In the genomic region with DNA sequence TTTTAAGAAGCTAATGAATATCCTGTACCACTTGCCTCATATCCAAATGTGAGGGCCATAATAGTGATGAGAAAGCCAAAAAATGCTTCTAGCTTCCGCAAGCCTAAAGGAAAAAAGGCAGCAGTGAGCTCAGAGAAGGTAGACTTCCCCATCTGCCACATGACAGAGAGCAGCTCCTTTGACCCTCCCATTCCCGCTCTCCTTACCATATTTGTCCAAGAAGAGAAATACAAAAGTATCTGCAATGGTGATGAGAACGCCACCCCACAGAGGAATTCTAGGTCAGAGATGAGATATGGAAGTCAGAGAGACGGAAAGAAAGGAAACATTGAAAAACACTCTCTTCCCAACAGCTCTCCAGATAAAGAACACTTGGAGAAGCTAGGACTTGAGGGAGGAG, we compare ENCODE assay signal across 28 cellular contexts. TPM values are rescaled to one million over a fixed set of nuclear protein-coding genes. Genes with fewer than 3 reads are reported as not detected.
DNase-seq lines count a peak whose midpoint lies in the region; ATAC-seq, FAIRE-seq and TF ChIP-seq lines count a peak whose summit lies in the region.
"Had no signal": no experiment of that assay in that cellular context is flagged by ENCODE, and none has a peak within 500 bp of the region (broad histone marks: within the 10 kb centered on the region; RNA-seq: fewer than 3 reads in every experiment).

No MANE protein-coding gene starts in this region.

- no peak for FAIRE-seq in HepG2 (lab: Jason Lieb, UNC)
- FAIRE-seq: GM12891, HTR-8/SVneo, RCC 7860 had no signal

- H3K4me3 Mint-ChIP-seq in activated CD4-positive, alpha-beta T cell treated with anti-CD3 and anti-CD28 coated beads for 36 hours = no peak overlapping the region
- no peak overlapping the region for H3K4me3 Mint-ChIP-seq in neural crest cell
- H3K4me3 Mint-ChIP-seq: CD14-positive monocyte; CD8-positive, alpha-beta memory T cell; HFFc6 had no signal

- no peak for TF ChIP-seq RAD21 in HepG2 (CRISPR knock-in tag; IDR thresholded peaks at IDR 0.05)

- 58% methylated on average over 4 of the region's 4 CpGs for WGBS in right lobe of liver (ENCODE audit: insufficient coverage, low coverage, low lambda C conversion rate, missing lambda C conversion rate)
- WGBS in HepG2 (ENCODE audit: low lambda C conversion rate) = 96% methylated on average over 4 of the region's 4 CpGs

- H2AFZ ChIP-seq in HepG2 (ENCODE audit: low read length) = no peak overlapping the region

- H3K36me3 ChIP-seq in right lobe of liver (peaks cover 5 to 53% (median 20%) of the 10 kb centered on the region in 4 donors), HepG2 (replicated peaks in 1 of 2; ENCODE audit: control insufficient read depth in 1 of 2, insufficient read depth in 2 of 2, low read length in 2 of 2) (peaks cover 12 to 52% of the 10 kb centered on the region in 2 experiments)

- no peak for DNase-seq in activated CD4-positive, alpha-beta T cell treated with anti-CD3 and anti-CD28 coated beads for 36 hours
- no peak for DNase-seq in activated CD4-positive, alpha-beta T cell treated with anti-CD3 and anti-CD28 coated beads for 4 hours
- DNase-seq in right lobe of liver (no peak), HepG2 (ENCODE audit: low spot score) (no peak), neural crest cell (ENCODE audit: low read depth, low spot score) (no peak), islet precursor cell (no peak)
- DNase-seq: 8988T; ACHN; BE2C; CD8-positive, alpha-beta memory T cell; DMS79 treated with DMSO at 0.1 percent for 48 hours; GF-D8; GOT3; HFFc6; KG1; MG63; NCI-H1105 treated with DMSO at 0.1 percent for 48 hours; NCI-H146; NCI-H1930; NCI-H2107; NCI-H524; NCI-H774 had no signal

- H3K36me3 Mint-ChIP-seq in activated CD4-positive, alpha-beta T cell treated with anti-CD3 and anti-CD28 coated beads for 36 hours (ENCODE audit: low read depth) = peaks cover 49% of the 10 kb centered on the region
- H3K36me3 Mint-ChIP-seq in neural crest cell (ENCODE audit: low read depth) = peaks cover 18% of the 10 kb centered on the region

- POLR2A ChIA-PET in activated CD4-positive, alpha-beta T cell treated with anti-CD3 and anti-CD28 coated beads for 36 hours (lab: Charles Lee) = interaction anchor here (0.6 kb wide), 1 partner anchor 219 kb away, joined by 4 read pairs; the partner anchor contains the start of gene POU6F1
- POLR2A ChIA-PET in HepG2 (lab: Yijun Ruan, JAX) = no interaction called here

- CTCF ChIA-PET in activated CD4-positive, alpha-beta T cell treated with anti-CD3 and anti-CD28 coated beads for 36 hours (lab: Charles Lee) = interaction anchor here (0.6 to 2.1 kb wide), 4 partner anchors 10 to 16 kb away, joined by 3 to 6 read pairs (median 4); no protein-coding TSS in a partner anchor
- CTCF ChIA-PET in HepG2 (lab: Yijun Ruan, JAX; ENCODE audit: low intra/inter-chr PET ratio, low total read pairs) = no interaction called here

- TF ChIP-seq EP300 in HepG2 (IDR thresholded peaks at IDR 0.05; ENCODE audit: low read depth in 2 of 2, low read length in 2 of 2) (no peak), HepG2 (CRISPR knock-in tag; IDR thresholded peaks at IDR 0.05; ENCODE audit: borderline replicate concordance) (no peak)

- no TSS peak for BruUV-seq in HepG2 (replicated peaks; lab: Mats Ljungman, UMichigan)

- H3K27me3 Mint-ChIP-seq in activated CD4-positive, alpha-beta T cell treated with anti-CD3 and anti-CD28 coated beads for 36 hours = no peaks in the 10 kb centered on the region
- no peaks in the 10 kb centered on the region for H3K27me3 Mint-ChIP-seq in neural crest cell (ENCODE audit: low read depth)
- H3K27me3 Mint-ChIP-seq: CD8-positive, alpha-beta memory T cell had no signal

- peaks cover 17% of the 10 kb centered on the region for H3K4me1 Mint-ChIP-seq in activated CD4-positive, alpha-beta T cell treated with anti-CD3 and anti-CD28 coated beads for 36 hours
- peaks cover 4% of the 10 kb centered on the region for H3K4me1 Mint-ChIP-seq in neural crest cell
- H3K4me1 Mint-ChIP-seq: CD14-positive monocyte; CD8-positive, alpha-beta memory T cell had no signal

- H3K4me1 ChIP-seq in right lobe of liver (no peaks in the 10 kb centered on the region), HepG2 (ENCODE audit: insufficient read depth, low read length) (no peaks in the 10 kb centered on the region)
- H3K4me1 ChIP-seq: BE2C, HAP-1 had no signal

- H3K9ac ChIP-seq in HepG2 (ENCODE audit: insufficient read depth, low read depth, low read length) = no peak overlapping the region

- no peak for ATAC-seq in activated CD4-positive, alpha-beta T cell treated with anti-CD3 and anti-CD28 coated beads for 36 hours
- ATAC-seq in right lobe of liver = peak in 3 of 4 donors; percentile 33 to 45 (median 42)
- no peak for ATAC-seq in HepG2
- ATAC-seq in SK-N-SH treated with all-trans-retinoic acid at 6 μM for 48 hours = no peak

- H3K27ac Mint-ChIP-seq in activated CD4-positive, alpha-beta T cell treated with anti-CD3 and anti-CD28 coated beads for 36 hours = peak overlapping the region; percentile 63
- H3K27ac Mint-ChIP-seq in neural crest cell (ENCODE audit: unreplicated experiment) = peak overlapping the region; percentile 46
- H3K27ac Mint-ChIP-seq: CD14-positive monocyte; CD8-positive, alpha-beta memory T cell; HFFc6 had no signal

- intact Hi-C loops in activated CD4-positive, alpha-beta T cell treated with anti-CD3 and anti-CD28 coated beads for 36 hours (cut with DNase I, micrococcal nuclease) = no loop called here
- intact Hi-C loops in right lobe of liver (cut with DNase I) (no loop called here), HepG2 (cut with micrococcal nuclease; ENCODE audit: unreplicated experiment) (no loop called here)

- H3K4me3 ChIP-seq in right lobe of liver (no peak overlapping the region), HepG2 (replicated peaks in 1 of 3; ENCODE audit: insufficient read depth in 1 of 3, low read depth in 2 of 3, low read length in 3 of 3) (no peak overlapping the region)
- H3K4me3 ChIP-seq: HAP-1, MG63 had no signal

- no peak for TF ChIP-seq CTCF in right lobe of liver (IDR thresholded peaks at IDR 0.05)
- no peak for TF ChIP-seq CTCF in HepG2 (CRISPR knock-in tag; IDR thresholded peaks at IDR 0.05)
- TF ChIP-seq CTCF in neural crest cell (conservative IDR thresholded peaks at IDR 0.05) = no peak

- no peak overlapping the region for H3K4me2 ChIP-seq in HepG2 (ENCODE audit: low read depth, low read length)

- H4K20me1 ChIP-seq in HepG2 (ENCODE audit: insufficient read depth, low read length) = no peaks in the 10 kb centered on the region

- H3K27ac ChIP-seq in right lobe of liver (no peak overlapping the region), HepG2 (ENCODE audit: extremely low read length, insufficient read depth, low read length) (no peak overlapping the region)

- no peaks in the 10 kb centered on the region for H3K27me3 ChIP-seq in right lobe of liver
- no peaks in the 10 kb centered on the region for H3K27me3 ChIP-seq in HepG2 (ENCODE audit: control insufficient read depth in 1 of 2, insufficient read depth in 2 of 2, low read length in 2 of 2)
- H3K27me3 ChIP-seq: BE2C, MG63 had no signal

- no peaks in the 10 kb centered on the region for H3K79me2 ChIP-seq in HepG2 (ENCODE audit: insufficient read depth, low read length)

- TF ChIP-seq POLR2A in right lobe of liver (IDR thresholded peaks at IDR 0.05) (no peak), HepG2 (IDR thresholded peaks at IDR 0.05; ENCODE audit: insufficient read depth in 1 of 2, low read depth in 2 of 2, low read length in 2 of 2) (no peak)

- H3K9me3 Mint-ChIP-seq in activated CD4-positive, alpha-beta T cell treated with anti-CD3 and anti-CD28 coated beads for 36 hours (ENCODE audit: low read depth) = no peaks in the 10 kb centered on the region
- no peaks in the 10 kb centered on the region for H3K9me3 Mint-ChIP-seq in neural crest cell
- H3K9me3 Mint-ChIP-seq: CD14-positive monocyte; CD8-positive, alpha-beta memory T cell; HFFc6 had no signal

- H3K9me3 ChIP-seq in right lobe of liver (no peaks in the 10 kb centered on the region), HepG2 (ENCODE audit: low read length) (no peaks in the 10 kb centered on the region)
- H3K9me3 ChIP-seq: BE2C, HAP-1, MG63 had no signal

- in situ Hi-C loops in HepG2 (cut with HindIII; ENCODE audit: extremely low pct_ligation_motif_present, low pct_unique_long_range_greater_than_20kb) = no loop called here

RNA-seq across cellular contexts. Expression of gene SLC11A2, which starts 27.0 kb away (rescaled TPM):
- 10 to 100 TPM; 31.0 to 32.9 TPM for total RNA-seq in activated CD4-positive, alpha-beta T cell treated with anti-CD3 and anti-CD28 coated beads for 36 hours
- total RNA-seq in right lobe of liver (10 to 100 TPM; 27.8 to 51.6 (median 34.2) TPM), HepG2 (2016; rRNA removed; fragmentation: Illumina TruSeq; extraction: Trizol) (46.0 and 71.7 TPM in 2 replicates), neural crest cell (50.4 and 51.4 TPM in 2 replicates)
- total RNA-seq in HepG2 (2016; cell fraction: cytosol; rRNA removed; fragmentation: Illumina TruSeq; extraction: Trizol; ENCODE audit: low read depth) = 12.8 and 15.2 TPM in 2 replicates
- 46.0 and 72.7 TPM in 2 replicates for total RNA-seq in HepG2 (2016; cell fraction: insoluble cytoplasmic fraction; rRNA removed; fragmentation: Illumina TruSeq; extraction: Trizol)
- total RNA-seq in HepG2 (2016; cell fraction: membrane; rRNA removed; fragmentation: Illumina TruSeq; extraction: Trizol) = 27.2 and 30.1 TPM in 2 replicates
- 88.4 and 99.6 TPM in 2 replicates for total RNA-seq in HepG2 (2016; cell fraction: nucleus; rRNA removed; fragmentation: Illumina TruSeq; extraction: Trizol)
- polyA plus RNA-seq in HepG2 (2011; rRNA removed) = 69.0 and 77.0 TPM in 2 replicates
- polyA plus RNA-seq in HepG2 (2011; cell fraction: cytosol; rRNA removed) = 49.4 and 74.9 TPM in 2 replicates
- polyA plus RNA-seq in HepG2 (2011; cell fraction: nucleus; rRNA removed) = 104 and 109 TPM in 2 replicates
- 45.2 and 67.1 TPM in 2 replicates for polyA plus RNA-seq in HepG2 (2012)
- 4.6 and 4.8 TPM in 2 replicates for polyA plus RNA-seq in HepG2 (2016; cell fraction: cytosol; fragmentation: Illumina TruSeq; extraction: Trizol; ENCODE audit: low read depth)
- polyA plus RNA-seq in HepG2 (2016; cell fraction: insoluble cytoplasmic fraction; fragmentation: Illumina TruSeq; extraction: Trizol; ENCODE audit: low read depth) = 28.1 and 31.7 TPM in 2 replicates
- polyA plus RNA-seq in HepG2 (2016; cell fraction: membrane; fragmentation: Illumina TruSeq; extraction: Trizol; ENCODE audit: low read depth) = 11.2 and 12.2 TPM in 2 replicates
- 95.3 and 96.3 TPM in 2 replicates for polyA plus RNA-seq in HepG2 (2016; cell fraction: nucleus; fragmentation: Illumina TruSeq; extraction: Trizol; ENCODE audit: insufficient read depth, low read depth)
- 122 and 227 TPM in 2 replicates for polyA minus RNA-seq in HepG2 (2011; rRNA and poly(A)+ RNA removed; ENCODE audit: low replicate concordance)
- 58.3 and 68.0 TPM in 2 replicates for polyA minus RNA-seq in HepG2 (2011; cell fraction: cytosol; rRNA and poly(A)+ RNA removed)
- 136 and 147 TPM in 2 replicates for polyA minus RNA-seq in HepG2 (2011; cell fraction: nucleus; rRNA and poly(A)+ RNA removed)

RNA-seq across cellular contexts. Expression of gene HIGD1C, which starts 46.8 kb away (rescaled TPM):
- total RNA-seq in activated CD4-positive, alpha-beta T cell treated with anti-CD3 and anti-CD28 coated beads for 36 hours = not detected
- total RNA-seq in right lobe of liver (not detected), HepG2 (2016; rRNA removed; fragmentation: Illumina TruSeq; extraction: Trizol) (not detected in 2 replicates), neural crest cell (not detected in 2 replicates)
- total RNA-seq in HepG2 (2016; cell fraction: cytosol; rRNA removed; fragmentation: Illumina TruSeq; extraction: Trizol; ENCODE audit: low read depth) = not detected in 2 replicates
- not detected in 2 replicates for total RNA-seq in HepG2 (2016; cell fraction: insoluble cytoplasmic fraction; rRNA removed; fragmentation: Illumina TruSeq; extraction: Trizol)
- not detected in 2 replicates for total RNA-seq in HepG2 (2016; cell fraction: membrane; rRNA removed; fragmentation: Illumina TruSeq; extraction: Trizol)
- total RNA-seq in HepG2 (2016; cell fraction: nucleus; rRNA removed; fragmentation: Illumina TruSeq; extraction: Trizol) = not detected in 2 replicates
- not detected in 2 replicates for polyA plus RNA-seq in HepG2 (2011; rRNA removed)
- not detected in 2 replicates for polyA plus RNA-seq in HepG2 (2011; cell fraction: cytosol; rRNA removed)
- not detected in 2 replicates for polyA plus RNA-seq in HepG2 (2011; cell fraction: nucleus; rRNA removed)
- polyA plus RNA-seq in HepG2 (2012) = not detected in 2 replicates
- polyA plus RNA-seq in HepG2 (2016; cell fraction: cytosol; fragmentation: Illumina TruSeq; extraction: Trizol; ENCODE audit: low read depth) = not detected in 2 replicates
- not detected in 2 replicates for polyA plus RNA-seq in HepG2 (2016; cell fraction: insoluble cytoplasmic fraction; fragmentation: Illumina TruSeq; extraction: Trizol; ENCODE audit: low read depth)
- polyA plus RNA-seq in HepG2 (2016; cell fraction: membrane; fragmentation: Illumina TruSeq; extraction: Trizol; ENCODE audit: low read depth) = not detected in 2 replicates
- not detected in 2 replicates for polyA plus RNA-seq in HepG2 (2016; cell fraction: nucleus; fragmentation: Illumina TruSeq; extraction: Trizol; ENCODE audit: insufficient read depth, low read depth)
- polyA minus RNA-seq in HepG2 (2011; rRNA and poly(A)+ RNA removed; ENCODE audit: low replicate concordance) = not detected in 2 replicates
- polyA minus RNA-seq in HepG2 (2011; cell fraction: cytosol; rRNA and poly(A)+ RNA removed) = not detected in 2 replicates
- polyA minus RNA-seq in HepG2 (2011; cell fraction: nucleus; rRNA and poly(A)+ RNA removed) = not detected in 2 replicates
- total RNA-seq: CD8-positive, alpha-beta memory T cell; HFFc6 had no signal
- polyA plus RNA-seq: CD14-positive monocyte; CD8-positive, alpha-beta memory T cell had no signal

RNA-seq across cellular contexts. Expression of gene LETMD1, which starts 49.0 kb away (rescaled TPM):
- 10 to 100 TPM; 69.6 to 79.6 TPM for total RNA-seq in activated CD4-positive, alpha-beta T cell treated with anti-CD3 and anti-CD28 coated beads for 36 hours
- 10 to 100 TPM; 22.1 to 35.6 (median 30.4) TPM for total RNA-seq in right lobe of liver
- 31.3 and 43.3 TPM in 2 replicates for total RNA-seq in HepG2 (2016; rRNA removed; fragmentation: Illumina TruSeq; extraction: Trizol)
- total RNA-seq in HepG2 (2016; cell fraction: cytosol; rRNA removed; fragmentation: Illumina TruSeq; extraction: Trizol; ENCODE audit: low read depth) = 38.9 and 41.9 TPM in 2 replicates
- 30.1 and 43.5 TPM in 2 replicates for total RNA-seq in HepG2 (2016; cell fraction: insoluble cytoplasmic fraction; rRNA removed; fragmentation: Illumina TruSeq; extraction: Trizol)
- 40.9 and 47.5 TPM in 2 replicates for total RNA-seq in HepG2 (2016; cell fraction: membrane; rRNA removed; fragmentation: Illumina TruSeq; extraction: Trizol)
- total RNA-seq in HepG2 (2016; cell fraction: nucleus; rRNA removed; fragmentation: Illumina TruSeq; extraction: Trizol) = 60.1 and 72.7 TPM in 2 replicates
- polyA plus RNA-seq in HepG2 (2011; rRNA removed) = 81.5 and 87.7 TPM in 2 replicates
- polyA plus RNA-seq in HepG2 (2011; cell fraction: cytosol; rRNA removed) = 67.1 and 81.9 TPM in 2 replicates
- 87.7 and 105 TPM in 2 replicates for polyA plus RNA-seq in HepG2 (2011; cell fraction: nucleus; rRNA removed)
- polyA plus RNA-seq in HepG2 (2012) = 69.6 and 72.9 TPM in 2 replicates
- 16.7 and 17.0 TPM in 2 replicates for polyA plus RNA-seq in HepG2 (2016; cell fraction: cytosol; fragmentation: Illumina TruSeq; extraction: Trizol; ENCODE audit: low read depth)
- 35.1 and 35.4 TPM in 2 replicates for polyA plus RNA-seq in HepG2 (2016; cell fraction: insoluble cytoplasmic fraction; fragmentation: Illumina TruSeq; extraction: Trizol; ENCODE audit: low read depth)
- polyA plus RNA-seq in HepG2 (2016; cell fraction: membrane; fragmentation: Illumina TruSeq; extraction: Trizol; ENCODE audit: low read depth) = 34.3 and 34.9 TPM in 2 replicates
- polyA plus RNA-seq in HepG2 (2016; cell fraction: nucleus; fragmentation: Illumina TruSeq; extraction: Trizol; ENCODE audit: insufficient read depth, low read depth) = 140 and 146 TPM in 2 replicates
- polyA minus RNA-seq in HepG2 (2011; rRNA and poly(A)+ RNA removed; ENCODE audit: low replicate concordance) = 91.2 and 186 TPM in 2 replicates
- polyA minus RNA-seq in HepG2 (2011; cell fraction: cytosol; rRNA and poly(A)+ RNA removed) = 27.8 and 37.3 TPM in 2 replicates
- 53.9 and 66.5 TPM in 2 replicates for polyA minus RNA-seq in HepG2 (2011; cell fraction: nucleus; rRNA and poly(A)+ RNA removed)
- 43.2 and 44.5 TPM in 2 replicates for total RNA-seq in neural crest cell

Comparison
In these comparisons a context has a peak if more than half of its experiments do, and no peak if none do; other contexts are left out.
1. ATAC-seq: peak in right lobe of liver (3 of 4); none in activated CD4-positive, alpha-beta T cell treated with anti-CD3 and anti-CD28 coated beads for 36 hours (single experiment), HepG2 (single experiment) and SK-N-SH treated with all-trans-retinoic acid at 6 μM for 48 hours (single experiment).